34 cellular contexts compared by ENCODE assay signal in genomic region chr10:126205482-126206210, GRCh38.
"Had no signal": no experiment of that assay in that cellular context is flagged by ENCODE, and none has a peak within 500 bp of the region (broad histone marks: within the 10 kb centered on the region; RNA-seq: fewer than 3 reads in every experiment).

No MANE protein-coding gene starts in this region.

- DNase-seq: activated B cell treated with CpG ODN at 0.5 μM for 24 hours; activated CD4-positive, alpha-beta memory T cell treated with anti-CD3 and anti-CD28 coated beads, Interleukin-2, amount 10 ng/mL, durations not matched to agents 7 days and 5 days; activated CD4-positive, alpha-beta T cell treated with anti-CD3 and anti-CD28 coated beads for 1 hour; activated CD4-positive, alpha-beta T cell treated with anti-CD3 and anti-CD28 coated beads for 48 hours; activated CD8-positive, alpha-beta memory T cell treated with anti-CD3 and anti-CD28 coated beads for 24 hours; activated CD8-positive, alpha-beta memory T cell treated with anti-CD3 and anti-CD28 coated beads, Interleukin-2, amount 10 ng/mL, durations not matched to agents 7 days and 5 days; activated CD8-positive, alpha-beta memory T cell treated with anti-CD3 and anti-CD28 coated beads, Interleukin-2, amount 50 U/mL, for 48 hours; activated effector memory CD4-positive, alpha-beta T cell treated with Interleukin-2 at 50 U/mL for 16 hours; activated naive CD4-positive, alpha-beta T cell treated with anti-CD3 and anti-CD28 coated beads, Interleukin-2, amount 10 ng/mL, durations not matched to agents 7 days and 5 days; activated naive CD8-positive, alpha-beta T cell treated with anti-CD3 and anti-CD28 coated beads, Interleukin-2, amount 50 U/mL, for 24 hours; activated T-cell treated with anti-CD3 and anti-CD28 coated beads, Interleukin-2, amount 50 U/mL, for 48 hours; anterior cingulate cortex; Kasumi-1; KG1; MG63; NCI-H1048; NCI-H1105 treated with DMSO at 0.1 percent for 48 hours; NCI-H1436; NCI-H1694; NCI-H1930; NCI-H2081 treated with DMSO at 0.1 percent for 48 hours; NCI-H345; NCI-H524 treated with DMSO at 0.1 percent for 48 hours; RPMI8226; SHP77 treated with DMSO at 0.1 percent for 48 hours; SW 1271; T-helper 1 cell; T-helper 2 cell; T-helper 9 cell had no signal

- ATAC-seq: activated CD8-positive, alpha-beta memory T cell treated with anti-CD3 and anti-CD28 coated beads, Interleukin-2, amount 10 ng/mL, durations not matched to agents 7 days and 5 days; activated naive CD8-positive, alpha-beta T cell treated with anti-CD3 and anti-CD28 coated beads, Interleukin-2, amount 50 U/mL, for 24 hours had no signal

- H3K27me3 Mint-ChIP-seq: activated CD4-positive, alpha-beta memory T cell treated with anti-CD3 and anti-CD28 coated beads, Interleukin-2, amount 10 ng/mL, durations not matched to agents 7 days and 5 days; activated CD8-positive, alpha-beta memory T cell treated with anti-CD3 and anti-CD28 coated beads, Interleukin-2, amount 10 ng/mL, durations not matched to agents 7 days and 5 days; activated naive CD4-positive, alpha-beta T cell treated with anti-CD3 and anti-CD28 coated beads, Interleukin-2, amount 10 ng/mL, durations not matched to agents 7 days and 5 days; activated naive CD8-positive, alpha-beta T cell; central memory CD8-positive, alpha-beta T cell had no signal

- H3K4me1 Mint-ChIP-seq: activated B cell treated with CpG ODN at 0.5 μM for 24 hours; activated CD4-positive, alpha-beta memory T cell treated with anti-CD3 and anti-CD28 coated beads, Interleukin-2, amount 10 ng/mL, durations not matched to agents 7 days and 5 days; activated CD8-positive, alpha-beta memory T cell treated with anti-CD3 and anti-CD28 coated beads, Interleukin-2, amount 10 ng/mL, durations not matched to agents 7 days and 5 days; activated naive CD4-positive, alpha-beta T cell treated with anti-CD3 and anti-CD28 coated beads, Interleukin-2, amount 10 ng/mL, durations not matched to agents 7 days and 5 days; activated naive CD8-positive, alpha-beta T cell treated with anti-CD3 and anti-CD28 coated beads, Interleukin-2, amount 50 U/mL, for 24 hours; central memory CD8-positive, alpha-beta T cell had no signal

- H3K9me3 ChIP-seq: SJSA1 had no signal

- H3K27me3 ChIP-seq: cardiac muscle cell, MG63, SJSA1 had no signal

- H3K9me3 Mint-ChIP-seq: activated B cell treated with CpG ODN at 0.5 μM for 24 hours; activated CD4-positive, alpha-beta memory T cell treated with anti-CD3 and anti-CD28 coated beads, Interleukin-2, amount 10 ng/mL, durations not matched to agents 7 days and 5 days; activated naive CD8-positive, alpha-beta T cell treated with anti-CD3 and anti-CD28 coated beads, Interleukin-2, amount 50 U/mL, for 24 hours had no signal

- H3K27ac ChIP-seq: cardiac muscle cell, SJSA1, VCaP had no signal

- H3K4me3 ChIP-seq: cardiac muscle cell, MG63, SJSA1 had no signal

- H3K36me3 Mint-ChIP-seq: activated CD8-positive, alpha-beta memory T cell treated with anti-CD3 and anti-CD28 coated beads, Interleukin-2, amount 10 ng/mL, durations not matched to agents 7 days and 5 days; activated naive CD4-positive, alpha-beta T cell treated with anti-CD3 and anti-CD28 coated beads, Interleukin-2, amount 10 ng/mL, durations not matched to agents 7 days and 5 days; activated naive CD8-positive, alpha-beta T cell had no signal

- H3K27ac Mint-ChIP-seq: activated B cell treated with CpG ODN at 0.5 μM for 24 hours; activated CD4-positive, alpha-beta memory T cell treated with anti-CD3 and anti-CD28 coated beads, Interleukin-2, amount 10 ng/mL, durations not matched to agents 7 days and 5 days; activated CD8-positive, alpha-beta memory T cell treated with anti-CD3 and anti-CD28 coated beads, Interleukin-2, amount 10 ng/mL, durations not matched to agents 7 days and 5 days; activated naive CD4-positive, alpha-beta T cell treated with anti-CD3 and anti-CD28 coated beads, Interleukin-2, amount 10 ng/mL, durations not matched to agents 7 days and 5 days; activated naive CD8-positive, alpha-beta T cell; activated naive CD8-positive, alpha-beta T cell treated with anti-CD3 and anti-CD28 coated beads, Interleukin-2, amount 50 U/mL, for 24 hours had no signal

- H3K4me3 Mint-ChIP-seq: activated B cell treated with CpG ODN at 0.5 μM for 24 hours; activated CD4-positive, alpha-beta memory T cell treated with anti-CD3 and anti-CD28 coated beads, Interleukin-2, amount 10 ng/mL, durations not matched to agents 7 days and 5 days; activated CD8-positive, alpha-beta memory T cell treated with anti-CD3 and anti-CD28 coated beads, Interleukin-2, amount 10 ng/mL, durations not matched to agents 7 days and 5 days; activated naive CD4-positive, alpha-beta T cell treated with anti-CD3 and anti-CD28 coated beads, Interleukin-2, amount 10 ng/mL, durations not matched to agents 7 days and 5 days; activated naive CD8-positive, alpha-beta T cell; activated naive CD8-positive, alpha-beta T cell treated with anti-CD3 and anti-CD28 coated beads, Interleukin-2, amount 50 U/mL, for 24 hours; central memory CD8-positive, alpha-beta T cell had no signal

- H3K36me3 ChIP-seq: cardiac muscle cell, MG63, SJSA1 had no signal
